ENCODE assay signal across 9 cellular contexts in genomic region chr14:93936245-93936644, GRCh38. TPM values are rescaled to one million over a fixed set of nuclear protein-coding genes. Genes with fewer than 3 reads are reported as not detected.
DNase-seq lines count a peak whose midpoint lies in the region; ATAC-seq and TF ChIP-seq lines count a peak whose summit lies in the region.
"Had no signal": no experiment of that assay in that cellular context is flagged by ENCODE, and none has a peak within 500 bp of the region (broad histone marks: within the 10 kb centered on the region; RNA-seq: fewer than 3 reads in every experiment).

No MANE protein-coding gene starts in this region.

- H3K14ac ChIP-seq in IMR-90 (replicated peaks; ENCODE audit: low read depth, low read length): no peak overlapping the region

- no peak overlapping the region for H4K5ac ChIP-seq in IMR-90 (ENCODE audit: low read depth, low read length)

- H3K79me1 ChIP-seq in IMR-90 (ENCODE audit: low read depth in 1 of 2, low read length in 2 of 2): no peaks in the 10 kb centered on the region

- H2BK120ac ChIP-seq in IMR-90 (ENCODE audit: low read depth, low read length): no peak overlapping the region

- TF ChIP-seq RAD21 in IMR-90 (IDR thresholded peaks at IDR 0.05; ENCODE audit: low read length): no peak

- H3K4me1 ChIP-seq in IMR-90 (ENCODE audit: control insufficient read depth, insufficient read depth, low read length): peaks cover 2% of the 10 kb centered on the region; the same call in 1 of the 2 replicates

- CTCF ChIA-PET in IMR-90 (lab: Yijun Ruan, JAX): interaction anchor here (0.5 to 1.0 kb wide), 2 partner anchors 34 to 264 kb away, joined by 3 read pairs; no protein-coding TSS in a partner anchor

- no peak overlapping the region for H3K18ac ChIP-seq in IMR-90 (ENCODE audit: low read depth, low read length)

- no peak for ATAC-seq in IMR-90 (ENCODE audit: low read depth)
- ATAC-seq in left lobe of liver: peak; percentile 34
- ATAC-seq in GM21528 (IDR thresholded peaks at IDR 0.05; ENCODE audit: low FRiP score, unreplicated experiment): no peak

- H3K9ac ChIP-seq in IMR-90 (ENCODE audit: low read depth, low read length): no peak overlapping the region

- no peaks in the 10 kb centered on the region for H3K9me3 Mint-ChIP-seq in activated T-helper 1 cell treated with anti-CD3 and anti-CD28 coated beads, Interleukin-12 subunit alpha, Interleukin-12 subunit beta, Interleukin-2, Interleukin-4 antibody, amounts not matched to agents 30 ng/mL and 10 ng/mL and 1 ng/mL, durations not matched to agents 14 hours and 24 hours and 36 hours

- H3K56ac ChIP-seq in IMR-90 (ENCODE audit: extremely low read depth, insufficient read depth, low read length): no peak overlapping the region

- H2BK5ac ChIP-seq in IMR-90 (ENCODE audit: low read depth, low read length, poor library complexity, severe bottlenecking): no peak overlapping the region

- H2AFZ ChIP-seq in IMR-90 (replicated peaks; ENCODE audit: low read length, poor library complexity): no peak overlapping the region

- no peak for TF ChIP-seq POLR2A in IMR-90 (IDR thresholded peaks at IDR 0.05; ENCODE audit: low read depth, low read length)

- H2AK5ac ChIP-seq in IMR-90 (ENCODE audit: low read depth, low read length): no peak overlapping the region

- DNase-seq in G401 (ENCODE audit: low spot score): peak; percentile 66
- DNase-seq in IMR-90: no peak
- DNase-seq in UCSD-AML1 (lab: John Stamatoyannopoulos, UW; ENCODE audit: unreplicated experiment): peak; percentile 21
- no peak for DNase-seq in left lobe of liver (ENCODE audit: low spot score)
- DNase-seq in activated T-helper 1 cell treated with anti-CD3 and anti-CD28 coated beads, Interleukin-12 subunit alpha, Interleukin-12 subunit beta, Interleukin-2, Interleukin-4 antibody, amounts not matched to agents 30 ng/mL and 10 ng/mL and 1 ng/mL, durations not matched to agents 14 hours and 24 hours and 36 hours (ENCODE audit: low spot score): no peak
- DNase-seq in dedifferentiated amniotic fluid mesenchymal stem cell (ENCODE audit: extremely low spot score): no peak
- no peak for DNase-seq in NCI-H146 treated with DMSO at 0.1 percent for 48 hours (lab: John Stamatoyannopoulos, UW; ENCODE audit: unreplicated experiment)

- H4K91ac ChIP-seq in IMR-90 (ENCODE audit: insufficient read depth, low read depth, low read length): no peak overlapping the region

- POLR2A ChIA-PET in IMR-90 (lab: Charles Lee; ENCODE audit: unreplicated experiment): no interaction called here

- TF ChIP-seq CTCF in IMR-90 (conservative IDR thresholded peaks at IDR 0.05; ENCODE audit: low read depth, low read length): peak; percentile 35

- no peaks in the 10 kb centered on the region for H3K36me3 ChIP-seq in IMR-90 (ENCODE audit: control insufficient read depth, insufficient read depth, low read length)

- no peak overlapping the region for H3K23ac ChIP-seq in IMR-90 (ENCODE audit: low read depth, low read length)

- peaks cover 41% of the 10 kb centered on the region for H3K27me3 ChIP-seq in IMR-90 (ENCODE audit: control insufficient read depth, insufficient read depth, low read length)

- no peak overlapping the region for H2BK15ac ChIP-seq in IMR-90 (ENCODE audit: low read depth, low read length)

- H4K20me1 ChIP-seq in IMR-90 (ENCODE audit: insufficient read depth, low read length): no peaks in the 10 kb centered on the region

- no peaks in the 10 kb centered on the region for H3K27me3 Mint-ChIP-seq in activated T-helper 1 cell treated with anti-CD3 and anti-CD28 coated beads, Interleukin-12 subunit alpha, Interleukin-12 subunit beta, Interleukin-2, Interleukin-4 antibody, amounts not matched to agents 30 ng/mL and 10 ng/mL and 1 ng/mL, durations not matched to agents 14 hours and 24 hours and 36 hours (ENCODE audit: insufficient read depth)

- no peaks in the 10 kb centered on the region for H3K9me3 ChIP-seq in IMR-90 (ENCODE audit: control insufficient read depth, insufficient read depth, low read length)

- no peak overlapping the region for H3K4ac ChIP-seq in IMR-90 (ENCODE audit: low read depth, low read length)

- no peak overlapping the region for H3K4me3 Mint-ChIP-seq in activated T-helper 1 cell treated with anti-CD3 and anti-CD28 coated beads, Interleukin-12 subunit alpha, Interleukin-12 subunit beta, Interleukin-2, Interleukin-4 antibody, amounts not matched to agents 30 ng/mL and 10 ng/mL and 1 ng/mL, durations not matched to agents 14 hours and 24 hours and 36 hours

- peaks cover 40% of the 10 kb centered on the region for H3K36me3 Mint-ChIP-seq in activated T-helper 1 cell treated with anti-CD3 and anti-CD28 coated beads, Interleukin-12 subunit alpha, Interleukin-12 subunit beta, Interleukin-2, Interleukin-4 antibody, amounts not matched to agents 30 ng/mL and 10 ng/mL and 1 ng/mL, durations not matched to agents 14 hours and 24 hours and 36 hours (ENCODE audit: low read depth)

- dilution Hi-C loops in IMR-90 (cut with HindIII; ENCODE audit: low sequenced_read_pairs, unreplicated experiment): no loop called here

- H4K8ac ChIP-seq in IMR-90 (ENCODE audit: low read depth in 2 of 2, low read length in 2 of 2): no peak overlapping the region

- H3K27ac Mint-ChIP-seq in activated T-helper 1 cell treated with anti-CD3 and anti-CD28 coated beads, Interleukin-12 subunit alpha, Interleukin-12 subunit beta, Interleukin-2, Interleukin-4 antibody, amounts not matched to agents 30 ng/mL and 10 ng/mL and 1 ng/mL, durations not matched to agents 14 hours and 24 hours and 36 hours: no peak overlapping the region

- no TSS peak for BruUV-seq in IMR-90 (replicated peaks; lab: Mats Ljungman, UMichigan)

- no peak overlapping the region for H3K4me3 ChIP-seq in IMR-90 (ENCODE audit: insufficient read depth, low read depth, low read length)

- peaks cover 21% of the 10 kb centered on the region for H3K4me1 Mint-ChIP-seq in activated T-helper 1 cell treated with anti-CD3 and anti-CD28 coated beads, Interleukin-12 subunit alpha, Interleukin-12 subunit beta, Interleukin-2, Interleukin-4 antibody, amounts not matched to agents 30 ng/mL and 10 ng/mL and 1 ng/mL, durations not matched to agents 14 hours and 24 hours and 36 hours (ENCODE audit: low read depth)

- no peak overlapping the region for H2BK20ac ChIP-seq in IMR-90 (ENCODE audit: low read depth, low read length)

- intact Hi-C loops in IMR-90 (cut with micrococcal nuclease): no loop called here
- intact Hi-C loops in activated T-helper 1 cell treated with anti-CD3 and anti-CD28 coated beads, Interleukin-12 subunit alpha, Interleukin-12 subunit beta, Interleukin-2, Interleukin-4 antibody, amounts not matched to agents 30 ng/mL and 10 ng/mL and 1 ng/mL, durations not matched to agents 14 hours and 24 hours and 36 hours (cut with micrococcal nuclease): no loop called here

- in situ Hi-C loops in G401 (cut with HindIII; ENCODE audit: low sequenced_read_pairs) (no loop called here), IMR-90 (cut with MboI; ENCODE audit: low sequenced_read_pairs) (no loop called here)

- H3K4me2 ChIP-seq in IMR-90 (ENCODE audit: low read depth, low read length): no peak overlapping the region

- H2AK9ac ChIP-seq in IMR-90 (replicated peaks; ENCODE audit: low read depth, low read length, poor library complexity): no peak overlapping the region

- H3K27ac ChIP-seq in IMR-90 (ENCODE audit: insufficient read depth, low read length): no peak overlapping the region

- WGBS in IMR-90 (ENCODE audit: extremely low coverage in 2 of 2, insufficient read length in 1 of 2), 2 experiments: no CpG with 5 or more reads among the region's 5 CpGs

- H3K9me1 ChIP-seq in IMR-90 (ENCODE audit: insufficient read depth, low read length): no peaks in the 10 kb centered on the region

TF ChIP-seq in IMR-90, 13 proteins besides CTCF, POLR2A, EP300 and RAD21 (continues in another document):
- TF ChIP-seq SMC3 (IDR thresholded peaks at IDR 0.05; ENCODE audit: low read depth, low read length) (no peak), MXI1 (IDR thresholded peaks at IDR 0.05; ENCODE audit: borderline replicate concordance, low read depth, low read length) (no peak), CEBPB (IDR thresholded peaks at IDR 0.05; ENCODE audit: low read depth, low read length) (no peak), CHD1 (IDR thresholded peaks at IDR 0.05; ENCODE audit: low read depth, low read length) (no peak), MAFK (IDR thresholded peaks at IDR 0.05; ENCODE audit: low read depth, low read length) (no peak), MAZ (IDR thresholded peaks at IDR 0.05; ENCODE audit: borderline replicate concordance, low read depth, low read length) (no peak)
- TF ChIP-seq, protein P1, sequence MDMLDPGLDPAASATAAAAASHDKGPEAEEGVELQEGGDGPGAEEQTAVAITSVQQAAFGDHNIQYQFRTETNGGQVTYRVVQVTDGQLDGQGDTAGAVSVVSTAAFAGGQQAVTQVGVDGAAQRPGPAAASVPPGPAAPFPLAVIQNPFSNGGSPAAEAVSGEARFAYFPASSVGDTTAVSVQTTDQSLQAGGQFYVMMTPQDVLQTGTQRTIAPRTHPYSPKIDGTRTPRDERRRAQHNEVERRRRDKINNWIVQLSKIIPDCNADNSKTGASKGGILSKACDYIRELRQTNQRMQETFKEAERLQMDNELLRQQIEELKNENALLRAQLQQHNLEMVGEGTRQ (IDR thresholded peaks at IDR 0.05; ENCODE audit: low read depth, low read length): no peak

RNA-seq across cellular contexts. Expression of gene FAM181A, which starts 9.1 kb away (rescaled TPM):
- not detected in 2 replicates for total RNA-seq in G401 (2014; rRNA removed; shearing (Covaris generic))
- total RNA-seq in IMR-90 (2012; rRNA removed) (not detected in 2 replicates), left lobe of liver (not detected)
- polyA plus RNA-seq in IMR-90 (2012; rRNA removed): not detected in 2 replicates
- polyA plus RNA-seq in IMR-90 (2012; cell fraction: cytosol; rRNA removed): not detected in 2 replicates
- polyA plus RNA-seq in IMR-90 (2012; cell fraction: nucleus; rRNA removed; ENCODE audit: low replicate concordance): not detected in 2 replicates
- total RNA-seq in activated T-helper 1 cell treated with anti-CD3 and anti-CD28 coated beads, Interleukin-12 subunit alpha, Interleukin-12 subunit beta, Interleukin-2, Interleukin-4 antibody, amounts not matched to agents 30 ng/mL and 10 ng/mL and 1 ng/mL, durations not matched to agents 14 hours and 24 hours and 36 hours: not detected in 2 replicates
- total RNA-seq: lung microvascular endothelial cell had no signal

RNA-seq across cellular contexts. Expression of gene ASB2, which starts 40.1 kb away (rescaled TPM):
- 7.9 and 9.9 TPM in 2 replicates for total RNA-seq in G401 (2014; rRNA removed; shearing (Covaris generic))
- total RNA-seq in IMR-90 (2012; rRNA removed) (0.54 and 0.83 TPM in 2 replicates), left lobe of liver (0.20 TPM)
- polyA plus RNA-seq in IMR-90 (2012; rRNA removed): 0.77 and 0.98 TPM in 2 replicates
- 0.42 and 0.78 TPM in 2 replicates for polyA plus RNA-seq in IMR-90 (2012; cell fraction: cytosol; rRNA removed)
- 1.3 and 3.4 TPM in 2 replicates for polyA plus RNA-seq in IMR-90 (2012; cell fraction: nucleus; rRNA removed; ENCODE audit: low replicate concordance)
- total RNA-seq in activated T-helper 1 cell treated with anti-CD3 and anti-CD28 coated beads, Interleukin-12 subunit alpha, Interleukin-12 subunit beta, Interleukin-2, Interleukin-4 antibody, amounts not matched to agents 30 ng/mL and 10 ng/mL and 1 ng/mL, durations not matched to agents 14 hours and 24 hours and 36 hours: 21.1 and 23.4 TPM in 2 replicates
- total RNA-seq: lung microvascular endothelial cell had no signal

Comparison
In these comparisons a context has a peak if more than half of its experiments do, and no peak if none do; other contexts are left out.
1. DNase-seq: peak in G401 (single experiment) and UCSD-AML1 (single experiment); none in IMR-90 (single experiment), left lobe of liver (single experiment), activated T-helper 1 cell treated with anti-CD3 and anti-CD28 coated beads, Interleukin-12 subunit alpha, Interleukin-12 subunit beta, Interleukin-2, Interleukin-4 antibody, amounts not matched to agents 30 ng/mL and 10 ng/mL and 1 ng/mL, durations not matched to agents 14 hours and 24 hours and 36 hours (single experiment), dedifferentiated amniotic fluid mesenchymal stem cell (single experiment) and NCI-H146 treated with DMSO at 0.1 percent for 48 hours (single experiment).